In the genomic region with DNA sequence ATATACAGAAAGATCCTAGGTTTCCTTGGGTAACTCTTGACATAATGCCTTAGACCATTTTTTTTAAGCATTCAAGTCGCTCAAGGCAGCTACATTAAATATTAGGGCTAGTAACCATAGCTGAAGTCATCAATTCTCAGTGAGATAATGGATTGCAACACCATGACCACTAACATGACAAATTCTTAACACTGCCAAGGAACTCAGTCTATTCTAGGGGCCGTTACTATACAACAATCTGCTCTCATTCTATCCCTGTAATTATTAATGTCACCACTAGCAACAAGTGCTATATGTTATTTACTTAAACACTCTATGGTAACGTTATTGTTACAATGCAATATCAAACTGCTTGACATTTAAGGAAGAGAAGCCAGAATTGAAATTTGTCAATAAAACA, we compare ENCODE assay signal across 14 cellular contexts. TPM values are rescaled to one million over a fixed set of nuclear protein-coding genes. Genes with fewer than 3 reads are reported as not detected.
A peak's percentile ranks its signal among the peaks of the same experiment; 100 is the strongest.
DNase-seq lines count a peak whose midpoint lies in the region; ATAC-seq, FAIRE-seq and TF ChIP-seq lines count a peak whose summit lies in the region.
"Had no signal": no experiment of that assay in that cellular context is flagged by ENCODE, and none has a peak within 500 bp of the region (broad histone marks: within the 10 kb centered on the region; RNA-seq: fewer than 3 reads in every experiment).

No MANE protein-coding gene starts in this region.

- H2AFZ ChIP-seq in IMR-90 (replicated peaks; ENCODE audit: low read length, poor library complexity) = no peak overlapping the region

- peaks cover 8% of the 10 kb centered on the region for H3K4me1 ChIP-seq in IMR-90 (ENCODE audit: control insufficient read depth, insufficient read depth, low read length)
- no peaks in the 10 kb centered on the region for H3K4me1 ChIP-seq in pancreas
- H3K4me1 ChIP-seq: Caco-2 had no signal

- peaks cover 2% of the 10 kb centered on the region; the same call in 1 of the 2 replicates for H3K27me3 ChIP-seq in IMR-90 (ENCODE audit: control insufficient read depth, insufficient read depth, low read length)
- no peaks in the 10 kb centered on the region for H3K27me3 ChIP-seq in pancreas

- H3K4me3 ChIP-seq in IMR-90 (ENCODE audit: insufficient read depth, low read depth, low read length) (no peak overlapping the region), fibroblast of villous mesenchyme (ENCODE audit: low read depth, low read length) (no peak overlapping the region), pancreas (no peak overlapping the region)

- POLR2A ChIA-PET in IMR-90 (lab: Charles Lee; ENCODE audit: unreplicated experiment) = no interaction called here

- no peak overlapping the region for H3K4ac ChIP-seq in IMR-90 (ENCODE audit: low read depth, low read length)

- H4K5ac ChIP-seq in IMR-90 (ENCODE audit: low read depth, low read length) = no peak overlapping the region

- H3K9me3 ChIP-seq in IMR-90 (ENCODE audit: control insufficient read depth, insufficient read depth, low read length) = no peaks in the 10 kb centered on the region
- no peaks in the 10 kb centered on the region for H3K9me3 ChIP-seq in pancreas
- H3K9me3 ChIP-seq: Caco-2 had no signal

- no peak overlapping the region for H3K56ac ChIP-seq in IMR-90 (ENCODE audit: extremely low read depth, insufficient read depth, low read length)

- H2AK9ac ChIP-seq in IMR-90 (replicated peaks; ENCODE audit: low read depth, low read length, poor library complexity) = no peak overlapping the region

- H4K91ac ChIP-seq in IMR-90 (ENCODE audit: insufficient read depth, low read depth, low read length) = no peak overlapping the region

- no peak for FAIRE-seq in D721Med (lab: Jason Lieb, UNC)
- FAIRE-seq in H54 (lab: Jason Lieb, UNC) = no peak
- FAIRE-seq in pancreas (lab: Jason Lieb, UNC) = no peak

- no peak overlapping the region for H2BK120ac ChIP-seq in IMR-90 (ENCODE audit: low read depth, low read length)

- H2AK5ac ChIP-seq in IMR-90 (ENCODE audit: low read depth, low read length) = no peak overlapping the region

- no peak for TF ChIP-seq POLR2A in IMR-90 (IDR thresholded peaks at IDR 0.05; ENCODE audit: low read depth, low read length)
- no peak for TF ChIP-seq POLR2A in H54 (IDR thresholded peaks at IDR 0.05; ENCODE audit: low read depth, low read length)

- no peak overlapping the region for H3K14ac ChIP-seq in IMR-90 (replicated peaks; ENCODE audit: low read depth, low read length)

- H2BK15ac ChIP-seq in IMR-90 (ENCODE audit: low read depth, low read length) = no peak overlapping the region

- H3K36me3 ChIP-seq in IMR-90 (ENCODE audit: control insufficient read depth, insufficient read depth, low read length) (no peaks in the 10 kb centered on the region), pancreas (no peaks in the 10 kb centered on the region)

- no peak overlapping the region for H3K27ac ChIP-seq in IMR-90 (ENCODE audit: insufficient read depth, low read length)
- H3K27ac ChIP-seq in pancreas = no peak overlapping the region

- H3K4me2 ChIP-seq in IMR-90 (ENCODE audit: low read depth, low read length) = no peak overlapping the region

- in situ Hi-C loops in IMR-90 (cut with MboI; ENCODE audit: low sequenced_read_pairs) = no loop called here

- dilution Hi-C loops in IMR-90 (cut with HindIII; ENCODE audit: low sequenced_read_pairs, unreplicated experiment) = no loop called here

- H3K9ac ChIP-seq in IMR-90 (ENCODE audit: low read depth, low read length) = no peak overlapping the region

- TF ChIP-seq RAD21 in IMR-90 (IDR thresholded peaks at IDR 0.05; ENCODE audit: low read length) = no peak

- CTCF ChIA-PET in IMR-90 (lab: Yijun Ruan, JAX) = interaction anchor here (0.6 to 1.1 kb wide), 4 partner anchors 13 to 621 kb away, joined by 3 to 6 read pairs (median 4); no protein-coding TSS in a partner anchor

- no peak; the same call in 1 of the 2 replicates for ATAC-seq in IMR-90 (ENCODE audit: low read depth)
- ATAC-seq in pancreas = no peak
- ATAC-seq: activated T-cell treated with anti-CD3 and anti-CD28 coated beads, Interleukin-2, amount 50 U/mL, for 4 hours had no signal

- no peak for TF ChIP-seq CTCF in IMR-90 (conservative IDR thresholded peaks at IDR 0.05; ENCODE audit: low read depth, low read length)
- TF ChIP-seq CTCF in fibroblast of villous mesenchyme (IDR thresholded peaks at IDR 0.05; ENCODE audit: insufficient read depth, low read depth, low read length) = no peak
- no peak for TF ChIP-seq CTCF in D721Med (IDR thresholded peaks at IDR 0.05; ENCODE audit: insufficient read depth, missing control alignments)
- TF ChIP-seq CTCF in pancreas (IDR thresholded peaks at IDR 0.05) = no peak

- H3K79me1 ChIP-seq in IMR-90 (ENCODE audit: low read depth in 1 of 2, low read length in 2 of 2) = no peaks in the 10 kb centered on the region

- H3K23ac ChIP-seq in IMR-90 (ENCODE audit: low read depth, low read length) = no peak overlapping the region

- H3K9me1 ChIP-seq in IMR-90 (ENCODE audit: insufficient read depth, low read length) = no peaks in the 10 kb centered on the region

- H4K8ac ChIP-seq in IMR-90 (ENCODE audit: low read depth in 2 of 2, low read length in 2 of 2) = no peak overlapping the region

- DNase-seq in DMS153 (lab: John Stamatoyannopoulos, UW) = peak; percentile 45
- DNase-seq in IMR-90 = peak; percentile 70
- DNase-seq in RKO (ENCODE audit: low spot score) = peak; percentile 61
- DNase-seq in fibroblast of villous mesenchyme (ENCODE audit: low read depth) = peak; percentile 37
- no peak for DNase-seq in D721Med (ENCODE audit: insufficient read length, low spot score)
- no peak for DNase-seq in H54 (ENCODE audit: insufficient read length, low spot score)
- DNase-seq in stimulated activated CD4-positive, alpha-beta T cell treated with anti-CD3 and anti-CD28 coated beads, Interleukin-4, amount 100 ng/mL, for 24 hours = no peak
- no peak for DNase-seq in pancreas
- DNase-seq: activated B cell treated with CpG ODN at 0.5 μM for 24 hours; activated T-cell treated with anti-CD3 and anti-CD28 coated beads, Interleukin-2, amount 50 U/mL, for 4 hours; Caco-2; NCI-H1694; SHP77 treated with DMSO at 0.1 percent for 48 hours; stimulated activated CD4-positive, alpha-beta T cell treated with anti-CD3 and anti-CD28 coated beads, Interleukin-12 subunit alpha, Interleukin-12 subunit beta, amount 100 ng/mL, for 4 hours had no signal

- H3K18ac ChIP-seq in IMR-90 (ENCODE audit: low read depth, low read length) = no peak overlapping the region

- no peak overlapping the region for H2BK20ac ChIP-seq in IMR-90 (ENCODE audit: low read depth, low read length)

- no TSS peak for BruUV-seq in IMR-90 (replicated peaks; lab: Mats Ljungman, UMichigan)

- intact Hi-C loops in IMR-90 (cut with micrococcal nuclease) = no loop called here
- intact Hi-C loops in pancreas (cut with DNase I) = no loop called here

- WGBS in IMR-90 (ENCODE audit: extremely low coverage in 2 of 2, insufficient read length in 1 of 2), 2 experiments = no CpG with 5 or more reads among the region's 3 CpGs
- 34 to 40% methylated on average over 3 of the region's 3 CpGs for WGBS in pancreas, 2 donors

- no peaks in the 10 kb centered on the region for H4K20me1 ChIP-seq in IMR-90 (ENCODE audit: insufficient read depth, low read length)

- no peak overlapping the region for H2BK5ac ChIP-seq in IMR-90 (ENCODE audit: low read depth, low read length, poor library complexity, severe bottlenecking)

TF ChIP-seq in IMR-90, 13 proteins besides CTCF, POLR2A, EP300 and RAD21:
- TF ChIP-seq CEBPB (IDR thresholded peaks at IDR 0.05; ENCODE audit: low read depth, low read length) = peak; percentile 95
- TF ChIP-seq RCOR1 (IDR thresholded peaks at IDR 0.05; ENCODE audit: insufficient replicate concordance, low read length) = no peak

RNA-seq across cellular contexts. Expression of gene STK33, which starts 3.2 kb away (rescaled TPM):
- total RNA-seq in IMR-90 (2012; rRNA removed) (2.3 and 2.5 TPM in 2 replicates), fibroblast of villous mesenchyme (2.9 and 5.6 TPM in 2 replicates), pancreas (10 to 100 TPM in 1 of 6 donors, 1 to 10 TPM in 5; 6.0 to 11.4 (median 7.0) TPM)
- polyA plus RNA-seq in IMR-90 (2012; rRNA removed) (2.4 and 2.6 TPM in 2 replicates), pancreas (10 to 100 TPM; 10.1 to 23.9 TPM)
- polyA plus RNA-seq in IMR-90 (2012; cell fraction: cytosol; rRNA removed) = 0.61 and 0.91 TPM in 2 replicates
- 1.6 and 9.7 TPM in 2 replicates for polyA plus RNA-seq in IMR-90 (2012; cell fraction: nucleus; rRNA removed; ENCODE audit: low replicate concordance)

Comparison
In these comparisons a context has a peak if more than half of its experiments do, and no peak if none do; other contexts are left out.
1. DNase-seq: peak in DMS153 (single experiment), IMR-90 (single experiment), RKO (single experiment) and fibroblast of villous mesenchyme (single experiment); none in D721Med (single experiment), H54 (single experiment), stimulated activated CD4-positive, alpha-beta T cell treated with anti-CD3 and anti-CD28 coated beads, Interleukin-4, amount 100 ng/mL, for 24 hours (single experiment) and pancreas (0 of 6).